In genomic region chr17:39461911-39462641, GRCh38 we compare ENCODE assay signal across 8 cellular contexts. TPM values are rescaled to one million over a fixed set of nuclear protein-coding genes. Genes with fewer than 3 reads are reported as not detected.
DNase-seq lines count a peak whose midpoint lies in the region; ATAC-seq and TF ChIP-seq lines count a peak whose summit lies in the region.

No MANE protein-coding gene starts in this region.

- H3K27me3 ChIP-seq in RWPE2 (ENCODE audit: insufficient read depth, poor library complexity, severe bottlenecking), result no peaks in the 10 kb centered on the region
- no peaks in the 10 kb centered on the region for H3K27me3 ChIP-seq in body of pancreas
- no peaks in the 10 kb centered on the region for H3K27me3 ChIP-seq in skeletal muscle tissue (ENCODE audit: control insufficient read depth in 3 of 3, insufficient read depth in 3 of 3, low read length in 3 of 3)

- peak overlapping the region; percentile 75 for H3K27ac ChIP-seq in RWPE2 (ENCODE audit: poor library complexity, severe bottlenecking)
- H3K27ac ChIP-seq in body of pancreas, result peak overlapping the region; percentile 89 to 99 (median 96)
- peak overlapping the region; percentile 97 for H3K27ac ChIP-seq in skeletal muscle tissue (ENCODE audit: low read depth, low read length)

- intact Hi-C loops in body of pancreas (cut with DNase I), result no loop called here

- DNase-seq in NCI-H345 (lab: John Stamatoyannopoulos, UW) (peak; percentile 21), NCI-H345 treated with DMSO at 0.1 percent for 48 hours (lab: John Stamatoyannopoulos, UW; ENCODE audit: unreplicated experiment) (no peak), RWPE2 (ENCODE audit: low spot score) (no peak), body of pancreas (peak; percentile 36 to 58 (median 46))

- 0% methylated on average over 21 to 37 of the region's 37 CpGs for WGBS in body of pancreas, 2 donors

- H3K4me3 ChIP-seq in RWPE2 (ENCODE audit: severe bottlenecking), result peak overlapping the region; percentile 97
- H3K4me3 ChIP-seq in body of pancreas, result peak overlapping the region; percentile 40 to 78
- peak overlapping the region; percentile 82 for H3K4me3 ChIP-seq in iPS-18c (ENCODE audit: insufficient read depth, low read depth, low read length)
- peak overlapping the region; percentile 85 to 99 (median 93) for H3K4me3 ChIP-seq in skeletal muscle tissue (ENCODE audit: low read length in 3 of 3)

- ATAC-seq in HG02798 (IDR thresholded peaks at IDR 0.05; ENCODE audit: poor library complexity, unreplicated experiment) (peak; percentile 60), RWPE2 (ENCODE audit: low read depth) (peak; percentile 78), body of pancreas (peak; percentile 10), GM18520 (IDR thresholded peaks at IDR 0.05; ENCODE audit: unreplicated experiment) (no peak)

- no peaks in the 10 kb centered on the region for H3K4me1 ChIP-seq in RWPE2 (ENCODE audit: insufficient read depth, poor library complexity, severe bottlenecking)
- peaks cover 32% of the 10 kb centered on the region for H3K4me1 ChIP-seq in body of pancreas
- H3K4me1 ChIP-seq in skeletal muscle tissue (ENCODE audit: control insufficient read depth in 3 of 3, insufficient read depth in 3 of 3, low read length in 3 of 3), result peaks cover 17 to 35% (median 19%) of the 10 kb centered on the region in 3 donors

- no peak for TF ChIP-seq POLR2A in body of pancreas (IDR thresholded peaks at IDR 0.05)

- peaks cover 22% of the 10 kb centered on the region for H3K36me3 ChIP-seq in RWPE2 (ENCODE audit: low read depth)
- no peaks in the 10 kb centered on the region for H3K36me3 ChIP-seq in body of pancreas (replicated peaks in 1 of 2; ENCODE audit: insufficient read depth in 1 of 2, low read depth in 2 of 2)
- no peaks in the 10 kb centered on the region for H3K36me3 ChIP-seq in skeletal muscle tissue (ENCODE audit: control insufficient read depth in 3 of 3, insufficient read depth in 3 of 3, low read length in 3 of 3)

- peak overlapping the region; percentile 98 to 99 (median 98) for H3K9ac ChIP-seq in skeletal muscle tissue (ENCODE audit: low read depth in 1 of 3, low read length in 3 of 3)

- TF ChIP-seq CTCF in RWPE2 (IDR thresholded peaks at IDR 0.05; ENCODE audit: poor library complexity, severe bottlenecking), result no peak
- TF ChIP-seq CTCF in body of pancreas (IDR thresholded peaks at IDR 0.05), result no peak

- H3K9me3 ChIP-seq in RWPE2 (ENCODE audit: severe bottlenecking), result no peaks in the 10 kb centered on the region
- H3K9me3 ChIP-seq in body of pancreas, result no peaks in the 10 kb centered on the region
- H3K9me3 ChIP-seq in iPS-18c (ENCODE audit: control insufficient read depth, insufficient read depth, low read length), result peaks cover 3% of the 10 kb centered on the region
- peaks cover 0 to 2% (median 0%) of the 10 kb centered on the region in 3 donors for H3K9me3 ChIP-seq in skeletal muscle tissue (ENCODE audit: control insufficient read depth in 3 of 3, low read length in 3 of 3)

RNA-seq across cellular contexts. Expression of gene CDK12, which starts 0.8 kb away (rescaled TPM):
- 10 to 100 TPM; 17.4 to 25.1 TPM for total RNA-seq in body of pancreas
- 29.2 TPM for total RNA-seq in skeletal muscle tissue

RNA-seq across cellular contexts. Expression of gene MED1, which starts 11.0 kb away (rescaled TPM):
- 1 to 10 TPM; 9.2 to 9.3 TPM for total RNA-seq in body of pancreas
- total RNA-seq in skeletal muscle tissue, result 20.9 TPM

Comparison
In these comparisons a context has a peak if more than half of its experiments do, and no peak if none do; other contexts are left out.
1. DNase-seq: peak in NCI-H345 (single experiment) and body of pancreas (4 of 4); none in NCI-H345 treated with DMSO at 0.1 percent for 48 hours (single experiment) and RWPE2 (single experiment).
2. Peak in every context shown above with its lines, with median percentiles within 50 percentile points of each other: H3K27ac ChIP-seq and H3K4me3 ChIP-seq.